11 cellular contexts compared by ENCODE assay signal in genomic region chr2:158266106-158266505, GRCh38.
DNase-seq lines count a peak whose midpoint lies in the region; ATAC-seq and TF ChIP-seq lines count a peak whose summit lies in the region.
"Had no signal": no experiment of that assay in that cellular context is flagged by ENCODE, and none has a peak within 500 bp of the region (broad histone marks: within the 10 kb centered on the region; RNA-seq: fewer than 3 reads in every experiment).

No MANE protein-coding gene starts in this region.

- H4K20me1 ChIP-seq in GM23338 (replicated peaks; ENCODE audit: insufficient read depth) = no peaks in the 10 kb centered on the region

- no peaks in the 10 kb centered on the region for H3K27me3 Mint-ChIP-seq in GM23338 (ENCODE audit: insufficient read depth, low read depth, poor library complexity)
- H3K27me3 Mint-ChIP-seq in activated T-cell treated with anti-CD3 and anti-CD28 coated beads, Interleukin-2, amount 50 U/mL, for 4 hours (ENCODE audit: low read depth) = peaks cover 7% of the 10 kb centered on the region

- no peak for TF ChIP-seq CTCF in GM23338 (conservative IDR thresholded peaks at IDR 0.05; ENCODE audit: low read depth in 2 of 2)

- H3K4me3 ChIP-seq in GM23338 = no peak overlapping the region

- H3K4me1 ChIP-seq in GM23338 (ENCODE audit: insufficient read depth) = no peaks in the 10 kb centered on the region

- H3K36me3 ChIP-seq in GM23338 (ENCODE audit: insufficient read depth) = no peaks in the 10 kb centered on the region

- H3K4me1 Mint-ChIP-seq in GM23338 = no peaks in the 10 kb centered on the region
- no peaks in the 10 kb centered on the region for H3K4me1 Mint-ChIP-seq in activated T-cell treated with anti-CD3 and anti-CD28 coated beads, Interleukin-2, amount 50 U/mL, for 4 hours (ENCODE audit: low read depth)
- H3K4me1 Mint-ChIP-seq: H9 had no signal

- H3K27ac ChIP-seq in GM23338 (ENCODE audit: low read depth) = no peak overlapping the region

- H3K4me2 ChIP-seq in GM23338 = no peak overlapping the region

- H3K27ac Mint-ChIP-seq in GM23338 = no peak overlapping the region
- H3K27ac Mint-ChIP-seq: CD8-positive, alpha-beta T cell had no signal

- peak overlapping the region; percentile 74; the same call in 1 of the 2 replicates for H2AFZ ChIP-seq in GM23338

- H3K9me2 ChIP-seq in GM23338 (ENCODE audit: insufficient read depth) = no peaks in the 10 kb centered on the region

- ATAC-seq in GM23338 (no peak), GM21447 (IDR thresholded peaks at IDR 0.05; ENCODE audit: unreplicated experiment) (no peak)
- ATAC-seq in activated T-cell treated with anti-CD3 and anti-CD28 coated beads, Interleukin-2, amount 50 U/mL, for 4 hours = no peak
- ATAC-seq: CD8-positive, alpha-beta T cell had no signal

- H3K27me3 ChIP-seq in GM23338 (ENCODE audit: insufficient read depth) = no peaks in the 10 kb centered on the region

- no peak overlapping the region for H3K4me3 Mint-ChIP-seq in GM23338
- no peak overlapping the region for H3K4me3 Mint-ChIP-seq in activated T-cell treated with anti-CD3 and anti-CD28 coated beads, Interleukin-2, amount 50 U/mL, for 4 hours
- H3K4me3 Mint-ChIP-seq: CD8-positive, alpha-beta T cell; H9; IgD-negative memory B cell had no signal

- DNase-seq in GM23338 (ENCODE audit: low spot score) (no peak), NCI-H2029 (lab: John Stamatoyannopoulos, UW) (peak; percentile 74), NCI-H524 treated with DMSO at 0.1 percent for 48 hours (lab: John Stamatoyannopoulos, UW) (peak; percentile 53), myocyte (ENCODE audit: low read depth) (peak; percentile 42), occipital lobe (lab: John Stamatoyannopoulos, UW) (no peak)
- DNase-seq in activated T-cell treated with anti-CD3 and anti-CD28 coated beads, Interleukin-2, amount 50 U/mL, for 4 hours = no peak
- DNase-seq: CD8-positive, alpha-beta T cell; H9; NCI-H1694 had no signal

- H3K79me2 ChIP-seq in GM23338 (replicated peaks; ENCODE audit: insufficient read depth) = no peaks in the 10 kb centered on the region

- H3F3A ChIP-seq in GM23338 (replicated peaks; ENCODE audit: low read depth) = no peaks in the 10 kb centered on the region

- no peaks in the 10 kb centered on the region for H3K9me3 Mint-ChIP-seq in GM23338
- no peaks in the 10 kb centered on the region for H3K9me3 Mint-ChIP-seq in activated T-cell treated with anti-CD3 and anti-CD28 coated beads, Interleukin-2, amount 50 U/mL, for 4 hours

- no peaks in the 10 kb centered on the region for H3K36me3 Mint-ChIP-seq in GM23338 (ENCODE audit: low read depth)
- H3K36me3 Mint-ChIP-seq in activated T-cell treated with anti-CD3 and anti-CD28 coated beads, Interleukin-2, amount 50 U/mL, for 4 hours (ENCODE audit: insufficient read depth) = no peaks in the 10 kb centered on the region
- H3K36me3 Mint-ChIP-seq: CD8-positive, alpha-beta T cell; IgD-negative memory B cell had no signal

TF ChIP-seq in GM23338, 12 proteins besides CTCF, POLR2A, EP300 and RAD21:
- TF ChIP-seq STAT1 (IDR thresholded peaks at IDR 0.05; ENCODE audit: unreplicated experiment) (no peak), POLR2AphosphoS5 (IDR thresholded peaks at IDR 0.05; ENCODE audit: low read depth) (no peak), ZNF114 (CRISPR knock-in tag; IDR thresholded peaks at IDR 0.05) (no peak)

Comparison
In these comparisons a context has a peak if more than half of its experiments do, and no peak if none do; other contexts are left out.
1. DNase-seq: peak in NCI-H2029 (single experiment), NCI-H524 treated with DMSO at 0.1 percent for 48 hours (single experiment) and myocyte (single experiment); none in GM23338 (single experiment), occipital lobe (single experiment) and activated T-cell treated with anti-CD3 and anti-CD28 coated beads, Interleukin-2, amount 50 U/mL, for 4 hours (single experiment).